ENCODE assay signal across 8 cellular contexts in genomic region chr19:50377051-50377441, GRCh38. TPM values are rescaled to one million over a fixed set of nuclear protein-coding genes. Genes with fewer than 3 reads are reported as not detected.
DNase-seq lines count a peak whose midpoint lies in the region; ATAC-seq, FAIRE-seq and TF ChIP-seq lines count a peak whose summit lies in the region.

No MANE protein-coding gene starts in this region.

- H3K27ac ChIP-seq in CD4-positive, alpha-beta memory T cell (ENCODE audit: low read depth, low read length): peak overlapping the region; percentile 100
- H3K27ac ChIP-seq in kidney (ENCODE audit: low read depth in 2 of 2, low read length in 2 of 2): no peak overlapping the region

- peak overlapping the region; percentile 63 to 100 (median 96) for H3K27ac Mint-ChIP-seq in CD4-positive, alpha-beta memory T cell
- no peak overlapping the region for H3K27ac Mint-ChIP-seq in nephron progenitor cell

- TF ChIP-seq CTCF in choroid plexus epithelial cell (conservative IDR thresholded peaks at IDR 0.05; ENCODE audit: low read depth, low read length) (no peak), nephron progenitor cell (IDR thresholded peaks at IDR 0.05) (no peak), kidney (IDR thresholded peaks at IDR 0.05; ENCODE audit: borderline replicate concordance, extremely low read depth, insufficient read depth) (no peak)

- FAIRE-seq in kidney (lab: Jason Lieb, UNC): no peak

- peak; percentile 44 to 79 (median 58) for DNase-seq in CD4-positive, alpha-beta memory T cell
- DNase-seq in T-helper 2 cell: peak; percentile 33 to 65 (median 48)
- peak; percentile 23 for DNase-seq in choroid plexus epithelial cell (ENCODE audit: low read depth)
- DNase-seq in nephron progenitor cell: peak; percentile 66
- no peak for DNase-seq in EL
- DNase-seq in kidney: no peak
- no peak for DNase-seq in hypothalamus (lab: John Stamatoyannopoulos, UW)

- H3K4me3 Mint-ChIP-seq in CD4-positive, alpha-beta memory T cell: peak overlapping the region; percentile 35 to 96 (median 80)
- peak overlapping the region; percentile 96 for H3K4me3 Mint-ChIP-seq in nephron progenitor cell

- peaks cover 7 to 26% (median 14%) of the 10 kb centered on the region in 4 donors for H3K4me1 Mint-ChIP-seq in CD4-positive, alpha-beta memory T cell
- no peaks in the 10 kb centered on the region for H3K4me1 Mint-ChIP-seq in nephron progenitor cell

- POLR2A ChIA-PET in CD4-positive, alpha-beta memory T cell (lab: Charles Lee; ENCODE audit: partially characterized antibody): no interaction called here

- H3K27me3 ChIP-seq in CD4-positive, alpha-beta memory T cell (ENCODE audit: insufficient read depth, low read length): no peaks in the 10 kb centered on the region

- H3K36me3 ChIP-seq in CD4-positive, alpha-beta memory T cell (ENCODE audit: insufficient read depth, low read length): peaks cover 46% of the 10 kb centered on the region
- H3K36me3 ChIP-seq in kidney (ENCODE audit: control insufficient read depth in 1 of 2, insufficient read depth in 2 of 2, low read length in 2 of 2): peaks cover 18 to 32% of the 10 kb centered on the region in 2 donors

- H3K4me1 ChIP-seq in CD4-positive, alpha-beta memory T cell (ENCODE audit: insufficient read depth, low read length): peaks cover 14% of the 10 kb centered on the region
- H3K4me1 ChIP-seq in kidney (ENCODE audit: control insufficient read depth in 1 of 2, insufficient read depth in 1 of 2, low read depth in 1 of 2, low read length in 2 of 2): no peaks in the 10 kb centered on the region

- no peaks in the 10 kb centered on the region for H3K9me3 ChIP-seq in CD4-positive, alpha-beta memory T cell (ENCODE audit: control insufficient read depth in 1 of 2, low read length in 2 of 2)
- no peaks in the 10 kb centered on the region for H3K9me3 ChIP-seq in kidney (ENCODE audit: control insufficient read depth in 1 of 2, low read length in 2 of 2)

- no peaks in the 10 kb centered on the region for H3K27me3 Mint-ChIP-seq in CD4-positive, alpha-beta memory T cell
- H3K27me3 Mint-ChIP-seq in nephron progenitor cell (ENCODE audit: low read depth, poor library complexity): peaks cover 7% of the 10 kb centered on the region

- H3K9ac ChIP-seq in kidney (ENCODE audit: low read length in 2 of 2): no peak overlapping the region

- no peak overlapping the region for H3K4me3 ChIP-seq in CD4-positive, alpha-beta memory T cell (ENCODE audit: low read length in 2 of 2)
- H3K4me3 ChIP-seq in choroid plexus epithelial cell (ENCODE audit: low read depth, low read length) (peak overlapping the region; percentile 43), kidney (ENCODE audit: low read length in 2 of 2) (no peak overlapping the region)

- intact Hi-C loops in CD4-positive, alpha-beta memory T cell (cut with micrococcal nuclease): no loop called here
- intact Hi-C loops in kidney (cut with DNase I): no loop called here

- CTCF ChIA-PET in CD4-positive, alpha-beta memory T cell (lab: Charles Lee; ENCODE audit: partially characterized antibody): no interaction called here

- peaks cover 26 to 42% of the 10 kb centered on the region in 2 donors for H3K36me3 Mint-ChIP-seq in CD4-positive, alpha-beta memory T cell
- H3K36me3 Mint-ChIP-seq in nephron progenitor cell (ENCODE audit: low read depth): peaks cover 30% of the 10 kb centered on the region

- peak; percentile 22 for ATAC-seq in HG02981 (IDR thresholded peaks at IDR 0.05; ENCODE audit: unreplicated experiment)

- peaks cover 0 to 6% (median 0%) of the 10 kb centered on the region in 8 donors for H3K9me3 Mint-ChIP-seq in CD4-positive, alpha-beta memory T cell
- no peaks in the 10 kb centered on the region for H3K9me3 Mint-ChIP-seq in nephron progenitor cell

RNA-seq across cellular contexts. Expression of gene NR1H2, which starts 0.8 kb away (rescaled TPM):
- total RNA-seq in CD4-positive, alpha-beta memory T cell: 100 to 1,000 TPM; 103 to 109 TPM
- 10 to 100 TPM; 86.9 to 88.0 TPM for polyA plus RNA-seq in CD4-positive, alpha-beta memory T cell
- 80.4 TPM for total RNA-seq in kidney
- polyA plus RNA-seq in kidney (ENCODE audit: insufficient read depth, low read depth, low replicate concordance): 59.7 TPM

RNA-seq across cellular contexts. Expression of gene POLD1, which starts 7.1 kb away (rescaled TPM):
- 10 to 100 TPM; 40.4 to 41.1 TPM for total RNA-seq in CD4-positive, alpha-beta memory T cell
- polyA plus RNA-seq in CD4-positive, alpha-beta memory T cell: 10 to 100 TPM; 29.3 to 30.7 TPM
- 22.1 TPM for total RNA-seq in kidney
- 17.8 TPM for polyA plus RNA-seq in kidney (ENCODE audit: insufficient read depth, low read depth, low replicate concordance)

RNA-seq across cellular contexts. Expression of gene NAPSA, which starts 11.6 kb away (rescaled TPM):
- 1 to 10 TPM; 4.8 to 6.6 TPM for total RNA-seq in CD4-positive, alpha-beta memory T cell
- under 1 TPM; 0.57 to 0.61 TPM for polyA plus RNA-seq in CD4-positive, alpha-beta memory T cell
- total RNA-seq in kidney: 217 TPM
- 268 TPM for polyA plus RNA-seq in kidney (ENCODE audit: insufficient read depth, low read depth, low replicate concordance)

RNA-seq across cellular contexts. Expression of gene SPIB, which starts 41.7 kb away (rescaled TPM):
- total RNA-seq in CD4-positive, alpha-beta memory T cell: not detected
- 1 to 10 TPM in 1 of 2 donors, not detected in 1; 1.9 TPM for polyA plus RNA-seq in CD4-positive, alpha-beta memory T cell
- 1.1 TPM for total RNA-seq in kidney
- polyA plus RNA-seq in kidney (ENCODE audit: insufficient read depth, low read depth, low replicate concordance): not detected

RNA-seq across cellular contexts. Expression of gene KCNC3, which starts 47.9 kb away (rescaled TPM):
- 1 to 10 TPM; 1.6 to 1.7 TPM for total RNA-seq in CD4-positive, alpha-beta memory T cell
- not detected for polyA plus RNA-seq in CD4-positive, alpha-beta memory T cell
- total RNA-seq in kidney: 31.0 TPM
- polyA plus RNA-seq in kidney (ENCODE audit: insufficient read depth, low read depth, low replicate concordance): 9.1 TPM

Comparison
In these comparisons a context has a peak if more than half of its experiments do, and no peak if none do; other contexts are left out.
1. DNase-seq: peak in CD4-positive, alpha-beta memory T cell (5 of 5), T-helper 2 cell (5 of 5), choroid plexus epithelial cell (single experiment) and nephron progenitor cell (single experiment); none in EL (single experiment), kidney (single experiment) and hypothalamus (0 of 51).
2. RNA of gene NAPSA, which starts 11.6 kb away (total RNA-seq): 217 TPM in kidney (single experiment); 4.8 to 6.6 TPM in CD4-positive, alpha-beta memory T cell; every median in the first group is over 10 times any median in the second.